ENCODE assay signal across 14 cellular contexts in the genomic region with DNA sequence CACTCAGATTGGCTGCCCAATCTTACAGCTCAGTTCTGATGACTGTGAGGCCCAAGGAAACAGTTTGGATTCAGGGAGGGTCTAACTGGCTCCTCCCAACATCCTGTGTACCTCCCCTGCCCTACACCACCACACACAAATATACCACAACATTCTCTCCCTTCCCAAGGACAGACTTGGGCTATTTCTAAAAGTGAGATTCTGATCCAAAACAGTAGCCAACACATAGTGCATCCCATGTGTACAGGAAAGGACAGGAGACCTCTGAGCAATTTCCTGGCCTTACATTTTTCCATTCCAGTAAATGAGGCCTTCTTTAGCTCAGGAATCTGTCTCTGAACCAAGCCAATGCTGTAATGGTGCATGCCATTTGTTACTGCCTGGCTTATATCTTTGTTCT. TPM values are rescaled to one million over a fixed set of nuclear protein-coding genes. Genes with fewer than 3 reads are reported as not detected.
DNase-seq lines count a peak whose midpoint lies in the region; ATAC-seq, FAIRE-seq and TF ChIP-seq lines count a peak whose summit lies in the region.
"Had no signal": no experiment of that assay in that cellular context is flagged by ENCODE, and none has a peak within 500 bp of the region (broad histone marks: within the 10 kb centered on the region; RNA-seq: fewer than 3 reads in every experiment).

No MANE protein-coding gene starts in this region.

- H3K79me2 ChIP-seq in endothelial cell of umbilical vein (ENCODE audit: control insufficient read depth, insufficient read depth, low read length), result no peaks in the 10 kb centered on the region

- H3K27ac ChIP-seq in endothelial cell of umbilical vein (ENCODE audit: insufficient read depth, low read depth, low read length), result peak overlapping the region; percentile 67
- H3K27ac ChIP-seq: neural progenitor cell had no signal

- no peaks in the 10 kb centered on the region for H3K9me3 ChIP-seq in endothelial cell of umbilical vein (replicated peaks; ENCODE audit: control insufficient read depth, insufficient read depth, low read length)
- H3K9me3 ChIP-seq: tibial nerve had no signal

- H3K9me1 ChIP-seq in endothelial cell of umbilical vein (replicated peaks; ENCODE audit: control insufficient read depth, extremely low read depth, insufficient read depth, low read length), result no peaks in the 10 kb centered on the region

- no peaks in the 10 kb centered on the region for H3K36me3 ChIP-seq in endothelial cell of umbilical vein (ENCODE audit: control insufficient read depth in 2 of 2, extremely low read depth in 1 of 2, insufficient read depth in 2 of 2, low read length in 2 of 2)
- H3K36me3 ChIP-seq: neural progenitor cell, tibial nerve had no signal

- peaks cover 16% of the 10 kb centered on the region for H3K4me1 ChIP-seq in endothelial cell of umbilical vein (ENCODE audit: control insufficient read depth, extremely low read depth, insufficient read depth, low read length)
- H3K4me1 ChIP-seq: tibial nerve had no signal

- DNase-seq in AG10803 (ENCODE audit: low read depth) (peak; percentile 94), NB4 (ENCODE audit: low read depth) (peak; percentile 76), endothelial cell of umbilical vein (ENCODE audit: low read depth, low spot score) (peak; percentile 79), lung microvascular endothelial cell (ENCODE audit: low read depth in 2 of 2) (peak; percentile 84 to 93), NOMO-1 treated with DMSO at 0.1 percent for 48 hours (lab: John Stamatoyannopoulos, UW; ENCODE audit: unreplicated experiment) (no peak), SW 1271 (lab: John Stamatoyannopoulos, UW) (no peak), NOMO-1 (lab: John Stamatoyannopoulos, UW; ENCODE audit: unreplicated experiment in 2 of 2) (no peak)
- DNase-seq: hypothalamus had no signal

- peak overlapping the region; percentile 39 for H3K4me2 ChIP-seq in endothelial cell of umbilical vein (ENCODE audit: insufficient read depth, low read length)
- H3K4me2 ChIP-seq: neural progenitor cell had no signal

- no peaks in the 10 kb centered on the region for H4K20me1 ChIP-seq in endothelial cell of umbilical vein (replicated peaks; ENCODE audit: control insufficient read depth, extremely low read depth, insufficient read depth, low read length)

- ATAC-seq in HG02938 (IDR thresholded peaks at IDR 0.05; ENCODE audit: unreplicated experiment), result no peak
- ATAC-seq: activated CD4-positive, CD25-positive, alpha-beta regulatory T cell treated with anti-CD3 and anti-CD28 coated beads, Interleukin-2, amount 50 U/mL, for 24 hours had no signal

- TF ChIP-seq CTCF in AG10803 (conservative IDR thresholded peaks at IDR 0.05; ENCODE audit: low read length) (no peak), NB4 (IDR thresholded peaks at IDR 0.05; ENCODE audit: low read depth, low read length) (no peak), endothelial cell of umbilical vein (IDR thresholded peaks at IDR 0.05; ENCODE audit: extremely low read depth in 1 of 2, insufficient read depth in 1 of 2, low read depth in 1 of 2, low read length in 2 of 2) (no peak)

- H3K9ac ChIP-seq in endothelial cell of umbilical vein (replicated peaks; ENCODE audit: extremely low read depth, insufficient read depth, low read length), result no peak overlapping the region
- H3K9ac ChIP-seq: neural progenitor cell had no signal

- POLR2A ChIA-PET in endothelial cell of umbilical vein (lab: Charles Lee), result interaction anchor here (0.7 to 1.6 kb wide), 3 partner anchors 9 to 66 kb away, joined by 4 to 5 read pairs (median 5); no protein-coding TSS in a partner anchor

- dilution Hi-C loops in endothelial cell of umbilical vein (cut with MboI; ENCODE audit: extremely low pct_ligation_motif_present, low sequenced_read_pairs), result no loop called here

- H3K27me3 ChIP-seq in endothelial cell of umbilical vein (ENCODE audit: control insufficient read depth in 2 of 2, insufficient read depth in 2 of 2, low read length in 2 of 2), result no peaks in the 10 kb centered on the region
- H3K27me3 ChIP-seq: neural progenitor cell, tibial nerve had no signal

- no TSS peak for BruUV-seq in endothelial cell of umbilical vein (replicated peaks; lab: Mats Ljungman, UMichigan)

- CTCF ChIA-PET in endothelial cell of umbilical vein (lab: Charles Lee), result interaction anchor here (0.7 to 2.4 kb wide), 15 partner anchors 10 to 377 kb away, joined by 3 to 15 read pairs (median 5); no protein-coding TSS in a partner anchor

- intact Hi-C loops in endothelial cell of umbilical vein (cut with micrococcal nuclease), result no loop called here

- peak overlapping the region; percentile 90 for H2AFZ ChIP-seq in endothelial cell of umbilical vein (ENCODE audit: low read depth, low read length)

- H3K4me3 ChIP-seq in AG10803 (ENCODE audit: low read length) (no peak overlapping the region), NB4 (ENCODE audit: low read depth, low read length) (no peak overlapping the region), endothelial cell of umbilical vein (replicated peaks in 1 of 3; ENCODE audit: insufficient read depth in 1 of 3, low read depth in 1 of 3, low read length in 3 of 3) (no peak overlapping the region)
- H3K4me3 ChIP-seq: lung, neural progenitor cell, tibial nerve had no signal

- TF ChIP-seq POLR2A in NB4 (IDR thresholded peaks at IDR 0.05; ENCODE audit: extremely low read depth, insufficient read length) (no peak), endothelial cell of umbilical vein (IDR thresholded peaks at IDR 0.05; ENCODE audit: low read depth, low read length) (no peak)

- FAIRE-seq in endothelial cell of umbilical vein (lab: Jason Lieb, UNC), result peak; percentile 71

TF ChIP-seq in endothelial cell of umbilical vein, 7 proteins besides CTCF, POLR2A, EP300 and RAD21:
- TF ChIP-seq FOS (IDR thresholded peaks at IDR 0.05; ENCODE audit: borderline replicate concordance, insufficient read depth, low read length) (peak; percentile 22), MYC (IDR thresholded peaks at IDR 0.05; ENCODE audit: low read depth, low read length) (no peak), JUN (IDR thresholded peaks at IDR 0.05; ENCODE audit: borderline replicate concordance, insufficient read depth, insufficient read length, low read depth) (peak; percentile 54), EZH2 (IDR thresholded peaks at IDR 0.05; ENCODE audit: borderline replicate concordance, low read depth, low read length, severe bottlenecking) (no peak), POLR2AphosphoS5 (IDR thresholded peaks at IDR 0.05; ENCODE audit: insufficient read depth, low read depth, low read length) (no peak)
- TF ChIP-seq, protein P1, sequence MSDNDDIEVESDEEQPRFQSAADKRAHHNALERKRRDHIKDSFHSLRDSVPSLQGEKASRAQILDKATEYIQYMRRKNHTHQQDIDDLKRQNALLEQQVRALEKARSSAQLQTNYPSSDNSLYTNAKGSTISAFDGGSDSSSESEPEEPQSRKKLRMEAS (IDR thresholded peaks at IDR 0.05; ENCODE audit: insufficient read depth, insufficient read length), result no peak

RNA-seq across cellular contexts. Expression of a gene that starts 20.8 kb away (rescaled TPM):
- total RNA-seq in endothelial cell of umbilical vein (4.1 and 4.6 TPM in 2 replicates), lung microvascular endothelial cell (0.40 and 1.3 TPM in 2 replicates)
- polyA plus RNA-seq in endothelial cell of umbilical vein, result 1.2 and 1.3 TPM in 2 replicates
- 0.75 and 0.78 TPM in 2 replicates for polyA plus RNA-seq in endothelial cell of umbilical vein (2011; cell fraction: cytosol; rRNA removed)
- polyA plus RNA-seq in endothelial cell of umbilical vein (2011; cell fraction: nucleus; rRNA removed), result 0.72 and 1.2 TPM in 2 replicates
- polyA plus RNA-seq in endothelial cell of umbilical vein (2012), result 0.11 and 0.33 TPM in 2 replicates
- 3.2 and 3.4 TPM in 2 replicates for polyA minus RNA-seq in endothelial cell of umbilical vein
- polyA minus RNA-seq in endothelial cell of umbilical vein (2011; cell fraction: cytosol; rRNA and poly(A)+ RNA removed), result not detected
- polyA minus RNA-seq in endothelial cell of umbilical vein (2011; cell fraction: nucleus; rRNA and poly(A)+ RNA removed), result 0.96 and 1.6 TPM in 2 replicates
- polyA plus RNA-seq: AG04450 had no signal

Comparison
In these comparisons a context has a peak if more than half of its experiments do, and no peak if none do; other contexts are left out.
1. DNase-seq: peak in AG10803 (single experiment), NB4 (single experiment), endothelial cell of umbilical vein (single experiment) and lung microvascular endothelial cell (2 of 2); none in NOMO-1 treated with DMSO at 0.1 percent for 48 hours (single experiment), SW 1271 (0 of 2) and NOMO-1 (0 of 2).